Comparison of ENCODE assay signal across 27 cellular contexts in genomic region chr16:15699819-15700218, GRCh38.
"Had no signal": no experiment of that assay in that cellular context is flagged by ENCODE, and none has a peak within 500 bp of the region (broad histone marks: within the 10 kb centered on the region; RNA-seq: fewer than 3 reads in every experiment).

No MANE protein-coding gene starts in this region.

- DNase-seq: activated B cell treated with CpG ODN at 0.5 μM for 24 hours; activated CD4-positive, alpha-beta T cell treated with anti-CD3 and anti-CD28 coated beads for 1 hour; activated CD4-positive, alpha-beta T cell treated with anti-CD3 and anti-CD28 coated beads, Interleukin-2, amount 10 ng/mL, durations not matched to agents 24 days and 14 days; activated CD4-positive, alpha-beta T cell treated with anti-CD3 and anti-CD28 coated beads, Interleukin-2, amount 50 U/mL, for 48 hours; activated effector memory CD4-positive, alpha-beta T cell treated with Interleukin-2 at 50 U/mL for 16 hours; activated naive CD4-positive, alpha-beta T cell treated with Interleukin-2 at 50 U/mL for 16 hours; activated naive CD8-positive, alpha-beta T cell treated with anti-CD3 and anti-CD28 coated beads, Interleukin-2, amount 10 ng/mL, durations not matched to agents 7 days and 5 days; activated T-cell treated with anti-CD3 and anti-CD28 coated beads for 4 hours; adrenal gland; caudate nucleus; MM.1S; NCI-H1105; NCI-H1436; NCI-H1694 treated with DMSO at 0.1 percent for 48 hours; NCI-H2029 treated with DMSO at 0.1 percent for 48 hours; NCI-H345; NCI-H510A; NCI-H526 treated with DMSO at 0.1 percent for 48 hours; NCI-H82; RPMI8226; T-cell; T-helper 2 cell; T1000 had no signal

- H3K27ac Mint-ChIP-seq: activated B cell treated with CpG ODN at 0.5 μM for 24 hours; activated CD4-positive, alpha-beta T cell treated with anti-CD3 and anti-CD28 coated beads, Interleukin-2, amount 10 ng/mL, durations not matched to agents 24 days and 14 days; activated naive CD8-positive, alpha-beta T cell treated with anti-CD3 and anti-CD28 coated beads, Interleukin-2, amount 10 ng/mL, durations not matched to agents 7 days and 5 days; T-cell had no signal

- H3K4me3 Mint-ChIP-seq: activated B cell treated with CpG ODN at 0.5 μM for 24 hours; activated CD4-positive, alpha-beta T cell treated with anti-CD3 and anti-CD28 coated beads, Interleukin-2, amount 10 ng/mL, durations not matched to agents 24 days and 14 days; activated naive CD8-positive, alpha-beta T cell treated with anti-CD3 and anti-CD28 coated beads, Interleukin-2, amount 10 ng/mL, durations not matched to agents 7 days and 5 days; T-cell had no signal

- H3K27ac ChIP-seq: adrenal gland, breast epithelium, SK-N-MC had no signal

- H3K9me3 ChIP-seq: adrenal gland, breast epithelium had no signal

- H3K27me3 ChIP-seq: adrenal gland, breast epithelium had no signal

- ATAC-seq: Panc1, Right ventricle myocardium inferior, T-cell had no signal

- H3K4me3 ChIP-seq: adrenal gland, breast epithelium, SK-N-MC had no signal

- H3K27me3 Mint-ChIP-seq: activated B cell treated with CpG ODN at 0.5 μM for 24 hours; activated CD4-positive, alpha-beta T cell treated with anti-CD3 and anti-CD28 coated beads, Interleukin-2, amount 10 ng/mL, durations not matched to agents 24 days and 14 days; activated naive CD8-positive, alpha-beta T cell treated with anti-CD3 and anti-CD28 coated beads, Interleukin-2, amount 10 ng/mL, durations not matched to agents 7 days and 5 days; T-cell had no signal

- H3K4me1 ChIP-seq: adrenal gland, breast epithelium had no signal

- H3K9me3 Mint-ChIP-seq: activated B cell treated with CpG ODN at 0.5 μM for 24 hours; activated CD4-positive, alpha-beta T cell treated with anti-CD3 and anti-CD28 coated beads, Interleukin-2, amount 10 ng/mL, durations not matched to agents 24 days and 14 days; activated naive CD8-positive, alpha-beta T cell treated with anti-CD3 and anti-CD28 coated beads, Interleukin-2, amount 10 ng/mL, durations not matched to agents 7 days and 5 days; T-cell had no signal
